Comparison of ENCODE assay signal across 1 cellular context in genomic region chr2:74741076-74741460, GRCh38.
TF ChIP-seq lines count a peak whose summit lies in the region.

No MANE protein-coding gene starts in this region.

TF ChIP-seq in GM23338, 12 proteins besides CTCF, POLR2A, EP300 and RAD21 (continued from another document):
- no peak for TF ChIP-seq ZNF462 (CRISPR knock-in tag; IDR thresholded peaks at IDR 0.05)
